ENCODE assay signal across 15 cellular contexts in genomic region chr4:8725071-8725841, GRCh38.
DNase-seq lines count a peak whose midpoint lies in the region; ATAC-seq and TF ChIP-seq lines count a peak whose summit lies in the region.
"Had no signal": no experiment of that assay in that cellular context is flagged by ENCODE, and none has a peak within 500 bp of the region (broad histone marks: within the 10 kb centered on the region; RNA-seq: fewer than 3 reads in every experiment).

No MANE protein-coding gene starts in this region.

- H3K23ac ChIP-seq in neuronal stem cell (ENCODE audit: low read depth, low read length, poor library complexity): no peak overlapping the region

- no peak overlapping the region for H2BK12ac ChIP-seq in neuronal stem cell (ENCODE audit: low read length)

- H3K9ac ChIP-seq in neuronal stem cell (ENCODE audit: low read depth, low read length, poor library complexity): no peak overlapping the region

- no peaks in the 10 kb centered on the region for H3K79me1 ChIP-seq in neuronal stem cell (ENCODE audit: low read depth, low read length)

- H3K27me3 ChIP-seq in neuronal stem cell (ENCODE audit: control insufficient read depth in 3 of 3, insufficient read depth in 3 of 3, low read depth in 1 of 3, low read length in 3 of 3) (peaks cover 0 to 5% (median 0%) of the 10 kb centered on the region in 3 experiments), uterus (no peaks in the 10 kb centered on the region)

- peak overlapping the region; percentile 59 for H3K14ac ChIP-seq in neuronal stem cell (ENCODE audit: low read length)

- no peak for TF ChIP-seq CTCF in uterus (IDR thresholded peaks at IDR 0.05)

- WGBS in neuronal stem cell (ENCODE audit: extremely low coverage in 2 of 2, insufficient read length in 2 of 2, insufficient replicate concordance in 1 of 2), 2 donors: no CpG with 5 or more reads among the region's 26 CpGs

- peak overlapping the region; percentile 57 for H2BK120ac ChIP-seq in neuronal stem cell (ENCODE audit: low read depth, low read length)

- no peak overlapping the region for H2AFZ ChIP-seq in neuronal stem cell (ENCODE audit: low read length)

- H3K18ac ChIP-seq in neuronal stem cell (ENCODE audit: low read length): peak overlapping the region; percentile 53

- no peak for TF ChIP-seq POLR2A in uterus (IDR thresholded peaks at IDR 0.05)

- H3K4me1 ChIP-seq in neuronal stem cell (ENCODE audit: control insufficient read depth in 2 of 2, insufficient read depth in 1 of 2, low read depth in 1 of 2, low read length in 2 of 2) (peaks cover 0 to 5% of the 10 kb centered on the region in 2 donors), uterus (no peaks in the 10 kb centered on the region)
- H3K4me1 ChIP-seq: breast epithelium had no signal

- peak; percentile 71 for DNase-seq in cardiac septum (ENCODE audit: low spot score)
- no peak for DNase-seq in Right ventricle myocardium inferior (ENCODE audit: missing footprints)
- peak; percentile 53 for DNase-seq in ecto neural progenitor cell (ENCODE audit: low spot score)
- DNase-seq in neuronal stem cell (ENCODE audit: low spot score): no peak
- DNase-seq in uterus: peak; percentile 1 to 6
- DNase-seq in hepatic stellate cell (ENCODE audit: low spot score): no peak
- DNase-seq: activated CD4-positive, alpha-beta T cell treated with anti-CD3 and anti-CD28 coated beads for 36 hours; effector CD4-positive, alpha-beta T cell; naive B cell; NCI-H2107; NCI-H69 had no signal

- intact Hi-C loops in cardiac septum (cut with DNase I) (no loop called here), Right ventricle myocardium inferior (cut with DNase I) (no loop called here), uterus (cut with DNase I; ENCODE audit: low total_unique reads) (no loop called here)

- peak overlapping the region; percentile 90 for H2AK5ac ChIP-seq in neuronal stem cell (ENCODE audit: low read depth, low read length)

- no peak overlapping the region for H2BK5ac ChIP-seq in neuronal stem cell (ENCODE audit: low read length)

- no peak overlapping the region for H3K4me2 ChIP-seq in neuronal stem cell (ENCODE audit: insufficient read depth, low read length, poor library complexity, severe bottlenecking)

- no peak overlapping the region for H3K4ac ChIP-seq in neuronal stem cell (ENCODE audit: low read length)

- no peaks in the 10 kb centered on the region for H3K9me3 ChIP-seq in neuronal stem cell (replicated peaks in 1 of 2; ENCODE audit: control insufficient read depth in 2 of 2, insufficient read depth in 1 of 2, low read depth in 1 of 2, low read length in 2 of 2)
- H3K9me3 ChIP-seq in uterus: no peaks in the 10 kb centered on the region
- H3K9me3 ChIP-seq: breast epithelium had no signal

- ATAC-seq in Right ventricle myocardium inferior (no peak), GM18511 (IDR thresholded peaks at IDR 0.05; ENCODE audit: unreplicated experiment) (no peak), GM21526 (IDR thresholded peaks at IDR 0.05; ENCODE audit: low FRiP score, unreplicated experiment) (no peak)
- ATAC-seq: activated CD4-positive, alpha-beta T cell treated with anti-CD3 and anti-CD28 coated beads for 36 hours; activated naive CD4-positive, alpha-beta T cell treated with anti-CD3 and anti-CD28 coated beads, Interleukin-2, amount 50 U/mL, for 72 hours had no signal

- no peak overlapping the region for H4K8ac ChIP-seq in neuronal stem cell (ENCODE audit: low read depth, low read length)

- H3K36me3 ChIP-seq in neuronal stem cell (replicated peaks in 1 of 2; ENCODE audit: control insufficient read depth in 2 of 2, insufficient read depth in 2 of 2, low read length in 2 of 2) (no peaks in the 10 kb centered on the region), uterus (no peaks in the 10 kb centered on the region)
- H3K36me3 ChIP-seq: breast epithelium had no signal

- H4K91ac ChIP-seq in neuronal stem cell (ENCODE audit: low read depth, low read length, poor library complexity): no peak overlapping the region

- no peak overlapping the region for H2BK15ac ChIP-seq in neuronal stem cell (ENCODE audit: low read length)

- H3K27ac ChIP-seq in neuronal stem cell (replicated peaks; ENCODE audit: low read length) (no peak overlapping the region), uterus (no peak overlapping the region)
- H3K27ac ChIP-seq: breast epithelium had no signal

- no peak overlapping the region for H3K4me3 ChIP-seq in neuronal stem cell (ENCODE audit: low read length in 2 of 2)
- no peak overlapping the region for H3K4me3 ChIP-seq in uterus
- H3K4me3 ChIP-seq: breast epithelium had no signal

Comparison
In these comparisons a context has a peak if more than half of its experiments do, and no peak if none do; other contexts are left out.
1. DNase-seq: peak in cardiac septum (single experiment), ecto neural progenitor cell (single experiment) and uterus (2 of 2); none in Right ventricle myocardium inferior (single experiment), neuronal stem cell (single experiment) and hepatic stellate cell (single experiment).